Comparison of ENCODE assay signal across 17 cellular contexts in genomic region chr6:138645976-138646640, GRCh38.
"Had no signal": no experiment of that assay in that cellular context is flagged by ENCODE, and none has a peak within 500 bp of the region (broad histone marks: within the 10 kb centered on the region; RNA-seq: fewer than 3 reads in every experiment).

No MANE protein-coding gene starts in this region.

- H3K4me1 Mint-ChIP-seq: immature natural killer cell; neural crest cell; stimulated activated memory B cell treated with anti-CD40 and anti-IgM and Interleukin-4, amounts not matched to agents 10 μg/mL and 1 μg/mL and 100 μg/mL, for 72 hours had no signal

- H3K36me3 Mint-ChIP-seq: immature natural killer cell; mesothelial cell of epicardium; stimulated activated memory B cell treated with anti-CD40 and anti-IgM and Interleukin-4, amounts not matched to agents 10 μg/mL and 1 μg/mL and 100 μg/mL, for 72 hours had no signal

- H3K9me3 ChIP-seq: esophagus squamous epithelium, pancreas, tibial artery, uterus had no signal

- DNase-seq: activated CD4-positive, alpha-beta T cell treated with anti-CD3 and anti-CD28 coated beads, Interleukin-2, amount 50 U/mL, for 1 hour; activated naive CD4-positive, alpha-beta T cell treated with anti-CD3 and anti-CD28 coated beads for 36 hours; activated T-cell treated with anti-CD3 and anti-CD28 coated beads for 4 hours; central memory CD4-positive, alpha-beta T cell; cortex of kidney; effector CD4-positive, alpha-beta T cell; esophagus squamous epithelium; head of caudate nucleus; immature natural killer cell; pancreas; stimulated activated CD4-positive, alpha-beta T cell treated with anti-CD3 and anti-CD28 coated beads, Interleukin-2, amount 100 ng/mL, for 48 hours; tibial artery; uterus had no signal

- H3K9me3 Mint-ChIP-seq: activated naive CD4-positive, alpha-beta T cell treated with anti-CD3 and anti-CD28 coated beads for 36 hours; immature natural killer cell; mesothelial cell of epicardium; neural crest cell; stimulated activated memory B cell treated with anti-CD40 and anti-IgM and Interleukin-4, amounts not matched to agents 10 μg/mL and 1 μg/mL and 100 μg/mL, for 72 hours had no signal

- H3K4me3 ChIP-seq: pancreas, tibial artery, uterus had no signal

- H3K27ac Mint-ChIP-seq: activated naive CD4-positive, alpha-beta T cell treated with anti-CD3 and anti-CD28 coated beads for 36 hours; immature natural killer cell; stimulated activated memory B cell treated with anti-CD40 and anti-IgM and Interleukin-4, amounts not matched to agents 10 μg/mL and 1 μg/mL and 100 μg/mL, for 72 hours had no signal

- H3K36me3 ChIP-seq: esophagus squamous epithelium, pancreas, tibial artery, uterus had no signal

- H3K27ac ChIP-seq: pancreas, tibial artery, uterus had no signal

- H3K27me3 Mint-ChIP-seq: stimulated activated memory B cell treated with anti-CD40 and anti-IgM and Interleukin-4, amounts not matched to agents 10 μg/mL and 1 μg/mL and 100 μg/mL, for 72 hours had no signal

- H3K27me3 ChIP-seq: esophagus squamous epithelium, pancreas, tibial artery, uterus had no signal

- H3K4me3 Mint-ChIP-seq: activated naive CD4-positive, alpha-beta T cell treated with anti-CD3 and anti-CD28 coated beads for 36 hours; immature natural killer cell; mesothelial cell of epicardium; neural crest cell; stimulated activated memory B cell treated with anti-CD40 and anti-IgM and Interleukin-4, amounts not matched to agents 10 μg/mL and 1 μg/mL and 100 μg/mL, for 72 hours had no signal

- ATAC-seq: activated CD4-positive, CD25-positive, alpha-beta regulatory T cell treated with anti-CD3 and anti-CD28 coated beads, Interleukin-2, amount 50 U/mL, for 24 hours; pancreas; stimulated activated memory B cell treated with anti-CD40 and anti-IgM and Interleukin-4, amounts not matched to agents 10 μg/mL and 1 μg/mL and 100 μg/mL, for 72 hours had no signal

- H3K4me1 ChIP-seq: pancreas, uterus had no signal
